In the genomic region with DNA sequence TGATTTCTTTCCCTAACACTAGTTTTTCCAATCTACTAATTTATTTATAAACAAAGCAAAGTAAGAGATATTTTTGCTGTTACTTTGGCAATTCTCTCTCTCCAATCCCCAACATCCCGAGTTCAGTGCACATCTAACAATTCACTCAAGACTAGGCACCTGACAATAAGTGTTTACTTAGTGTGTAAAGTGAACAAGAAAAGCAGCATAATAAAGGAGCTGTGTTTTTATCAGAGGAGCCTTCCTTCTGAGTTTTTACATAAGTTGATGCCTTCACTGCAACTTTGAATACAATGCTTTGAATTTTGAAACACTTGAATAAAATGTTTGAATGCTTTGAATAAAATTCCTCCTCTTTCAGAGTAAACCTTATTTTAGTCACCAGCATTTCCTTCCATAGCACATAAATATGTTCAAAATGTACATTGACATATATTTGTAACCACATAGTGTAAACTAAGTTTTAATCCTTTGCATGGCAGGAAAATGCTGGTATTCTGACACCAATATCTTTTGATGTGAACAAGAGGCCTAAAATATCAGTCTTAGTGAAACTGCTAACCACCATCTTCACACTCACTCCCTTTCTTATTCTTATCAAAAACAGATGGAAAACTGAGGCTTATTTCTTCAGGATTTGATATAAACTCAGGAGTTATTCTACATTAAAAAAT, we compare ENCODE assay signal across 21 cellular contexts. TPM values are rescaled to one million over a fixed set of nuclear protein-coding genes. Genes with fewer than 3 reads are reported as not detected.
"Had no signal": no experiment of that assay in that cellular context is flagged by ENCODE, and none has a peak within 500 bp of the region (broad histone marks: within the 10 kb centered on the region; RNA-seq: fewer than 3 reads in every experiment).

No MANE protein-coding gene starts in this region.

- H3K4me3 ChIP-seq: cardiac muscle cell, ovary, prostate gland, testis had no signal

- H3K4me3 Mint-ChIP-seq: activated CD4-positive, alpha-beta T cell treated with anti-CD3 and anti-CD28 coated beads, Interleukin-2, amount 10 ng/mL, durations not matched to agents 7 days and 5 days; activated CD8-positive, alpha-beta T cell treated with anti-CD3 and anti-CD28 coated beads for 36 hours; activated T-cell treated with anti-CD3 and anti-CD28 coated beads, Interleukin-2, amount 50 U/mL, for 4 hours; activated T-helper 17 cell treated with anti-CD3 and anti-CD28 coated beads, Interleukin-2, amount 50 U/mL, for 72 hours; WTC11 had no signal

- H3K4me1 ChIP-seq: foreskin keratinocyte, testis had no signal

- H3K27me3 ChIP-seq: foreskin keratinocyte, ovary, testis had no signal

- H3K27me3 Mint-ChIP-seq: activated CD8-positive, alpha-beta T cell treated with anti-CD3 and anti-CD28 coated beads for 36 hours had no signal

- H3K36me3 ChIP-seq: cardiac muscle cell, ovary had no signal

- H3K27ac Mint-ChIP-seq: activated CD4-positive, alpha-beta T cell treated with anti-CD3 and anti-CD28 coated beads, Interleukin-2, amount 10 ng/mL, durations not matched to agents 7 days and 5 days; activated CD8-positive, alpha-beta T cell treated with anti-CD3 and anti-CD28 coated beads for 36 hours; activated T-helper 17 cell treated with anti-CD3 and anti-CD28 coated beads, Interleukin-2, amount 50 U/mL, for 72 hours; WTC11 had no signal

- H3K9me3 ChIP-seq: ovary, prostate gland, testis had no signal

- H3K4me1 Mint-ChIP-seq: activated CD4-positive, alpha-beta T cell treated with anti-CD3 and anti-CD28 coated beads, Interleukin-2, amount 10 ng/mL, durations not matched to agents 7 days and 5 days; activated T-helper 17 cell treated with anti-CD3 and anti-CD28 coated beads, Interleukin-2, amount 50 U/mL, for 72 hours had no signal

- ATAC-seq: activated CD8-positive, alpha-beta T cell treated with anti-CD3 and anti-CD28 coated beads for 36 hours; activated T-cell treated with anti-CD3 and anti-CD28 coated beads, Interleukin-2, amount 50 U/mL, for 4 hours; activated T-helper 17 cell treated with anti-CD3 and anti-CD28 coated beads, Interleukin-2, amount 50 U/mL, for 72 hours; foreskin keratinocyte; WTC11 had no signal

- H3K36me3 Mint-ChIP-seq: WTC11 had no signal

- DNase-seq: activated CD4-positive, alpha-beta T cell treated with anti-CD3 and anti-CD28 coated beads for 1 hour; activated CD4-positive, alpha-beta T cell treated with anti-CD3 and anti-CD28 coated beads, Interleukin-2, amount 10 ng/mL, durations not matched to agents 7 days and 5 days; activated CD8-positive, alpha-beta T cell treated with anti-CD3 and anti-CD28 coated beads for 36 hours; activated gamma-delta T cell treated with Interleukin-2 at 50 U/mL for 16 hours; activated naive CD4-positive, alpha-beta T cell treated with anti-CD3 and anti-CD28 coated beads, Interleukin-2, amount 50 U/mL, for 16 hours; activated T-cell treated with anti-CD3 and anti-CD28 coated beads, Interleukin-2, amount 50 U/mL, for 4 hours; cerebellar nuclear complex; cortex of kidney; foreskin keratinocyte; islet precursor cell; left ventricle myocardium superior; ovary; stimulated activated CD4-positive, alpha-beta T cell treated with anti-CD3 and anti-CD28 coated beads, Interleukin-2, amount 100 ng/mL, for 48 hours; stimulated activated naive CD4-positive, alpha-beta T cell treated with Interleukin-2 at 50 U/mL for 16 hours; T-helper 2 cell; testis had no signal

- H3K27ac ChIP-seq: cardiac muscle cell, foreskin keratinocyte, ovary, prostate gland, testis had no signal

- H3K9me3 Mint-ChIP-seq: activated CD4-positive, alpha-beta T cell treated with anti-CD3 and anti-CD28 coated beads, Interleukin-2, amount 10 ng/mL, durations not matched to agents 7 days and 5 days; activated CD8-positive, alpha-beta T cell treated with anti-CD3 and anti-CD28 coated beads for 36 hours; activated T-cell treated with anti-CD3 and anti-CD28 coated beads, Interleukin-2, amount 50 U/mL, for 4 hours; activated T-helper 17 cell treated with anti-CD3 and anti-CD28 coated beads, Interleukin-2, amount 50 U/mL, for 72 hours; WTC11 had no signal

RNA-seq across cellular contexts. Expression of gene PDK4, which starts 11.4 kb away (rescaled TPM):
- total RNA-seq: activated CD4-positive, alpha-beta T cell treated with anti-CD3 and anti-CD28 coated beads, Interleukin-2, amount 10 ng/mL, durations not matched to agents 7 days and 5 days; activated CD8-positive, alpha-beta T cell treated with anti-CD3 and anti-CD28 coated beads for 36 hours; activated T-helper 17 cell treated with anti-CD3 and anti-CD28 coated beads, Interleukin-2, amount 50 U/mL, for 72 hours; foreskin keratinocyte had no signal
- polyA plus RNA-seq: foreskin keratinocyte, neural cell had no signal
